ENCODE assay signal across 19 cellular contexts in genomic region chr15:29903785-29904464, GRCh38.
DNase-seq lines count a peak whose midpoint lies in the region; ATAC-seq and TF ChIP-seq lines count a peak whose summit lies in the region.
"Had no signal": no experiment of that assay in that cellular context is flagged by ENCODE, and none has a peak within 500 bp of the region (broad histone marks: within the 10 kb centered on the region; RNA-seq: fewer than 3 reads in every experiment).

No MANE protein-coding gene starts in this region.

- H3K27ac Mint-ChIP-seq in WTC11, result peak overlapping the region; percentile 94
- peak overlapping the region; percentile 62 for H3K27ac Mint-ChIP-seq in glutamatergic neuron (ENCODE audit: unreplicated experiment)
- no peak overlapping the region for H3K27ac Mint-ChIP-seq in neural progenitor cell
- H3K27ac Mint-ChIP-seq in activated T-cell treated with anti-CD3 and anti-CD28 coated beads, Interleukin-2, amount 50 U/mL, for 72 hours, result no peak overlapping the region
- H3K27ac Mint-ChIP-seq: CD8-positive, alpha-beta memory T cell had no signal

- H3K36me3 Mint-ChIP-seq in WTC11 (peaks cover 6% of the 10 kb centered on the region; the same call in 1 of the 2 replicates), glutamatergic neuron (ENCODE audit: unreplicated experiment) (peaks cover 11% of the 10 kb centered on the region), neural progenitor cell (no peaks in the 10 kb centered on the region)
- no peaks in the 10 kb centered on the region for H3K36me3 Mint-ChIP-seq in activated T-cell treated with anti-CD3 and anti-CD28 coated beads, Interleukin-2, amount 50 U/mL, for 72 hours (ENCODE audit: insufficient read depth in 2 of 2)
- H3K36me3 Mint-ChIP-seq: CD8-positive, alpha-beta memory T cell had no signal

- H3K79me2 ChIP-seq in neural progenitor cell (ENCODE audit: low read depth), result no peaks in the 10 kb centered on the region

- H3K9me3 Mint-ChIP-seq in WTC11 (peaks cover 9% of the 10 kb centered on the region), glutamatergic neuron (ENCODE audit: unreplicated experiment) (peaks cover 8% of the 10 kb centered on the region), neural progenitor cell (no peaks in the 10 kb centered on the region)
- H3K9me3 Mint-ChIP-seq in activated T-cell treated with anti-CD3 and anti-CD28 coated beads, Interleukin-2, amount 50 U/mL, for 72 hours, result no peaks in the 10 kb centered on the region

- DNase-seq in cardiac muscle cell (ENCODE audit: low read depth in 1 of 2, low spot score in 1 of 2), result peak in 1 of 2 donors; percentile 56
- DNase-seq in Right ventricle myocardium inferior (ENCODE audit: missing footprints), result no peak
- no peak for DNase-seq in WTC11 (ENCODE audit: low spot score)
- no peak for DNase-seq in glutamatergic neuron
- no peak for DNase-seq in neural progenitor cell (ENCODE audit: low spot score)
- DNase-seq in activated T-cell treated with anti-CD3 and anti-CD28 coated beads, Interleukin-2, amount 50 U/mL, for 72 hours, result no peak
- DNase-seq in NCI-H2171 treated with DMSO at 0.1 percent for 48 hours (lab: John Stamatoyannopoulos, UW), result no peak
- no peak for DNase-seq in islet precursor cell
- DNase-seq: CD8-positive, alpha-beta memory T cell; GF-D8; KG1; NCI-H1092; NCI-H1436; NCI-H187 treated with DMSO at 0.1 percent for 48 hours; NCI-H2107; NK-92 treated with Interleukin-12 subunit alpha and Interleukin-12 subunit beta, amount 100 ng/mL, for 24 hours; SJCRH30 had no signal

- TF ChIP-seq CTCF in cardiac muscle cell (IDR thresholded peaks at IDR 0.05; ENCODE audit: low read depth, low read length) (no peak), WTC11 (IDR thresholded peaks at IDR 0.05) (no peak), glutamatergic neuron (IDR thresholded peaks at IDR 0.05; ENCODE audit: partially characterized antibody, unreplicated experiment) (no peak), neural progenitor cell (IDR thresholded peaks at IDR 0.05) (no peak)

- H3K27me3 ChIP-seq in cardiac muscle cell (no peaks in the 10 kb centered on the region), neural progenitor cell (no peaks in the 10 kb centered on the region)
- H3K27me3 ChIP-seq: SJCRH30 had no signal

- intact Hi-C loops in Right ventricle myocardium inferior (cut with DNase I), result loop anchor here (2.0 kb wide), 1 partner anchor 15 kb away; no protein-coding TSS in a partner anchor

- H3K4me3 Mint-ChIP-seq in WTC11 (peak overlapping the region; percentile 5; the same call in 1 of the 2 replicates), glutamatergic neuron (ENCODE audit: unreplicated experiment) (no peak overlapping the region), neural progenitor cell (no peak overlapping the region)
- H3K4me3 Mint-ChIP-seq in activated T-cell treated with anti-CD3 and anti-CD28 coated beads, Interleukin-2, amount 50 U/mL, for 72 hours, result no peak overlapping the region
- H3K4me3 Mint-ChIP-seq: CD8-positive, alpha-beta memory T cell had no signal

- H4K20me1 ChIP-seq in neural progenitor cell (ENCODE audit: low read depth), result no peaks in the 10 kb centered on the region

- POLR2A ChIA-PET in WTC11 (lab: Charles Lee), result interaction anchor here (2.2 kb wide), 1 partner anchor 83 kb away, joined by 5 read pairs; no protein-coding TSS in a partner anchor

- H3K4me1 ChIP-seq in cardiac muscle cell (ENCODE audit: low read depth) (peaks cover 28% of the 10 kb centered on the region), neural progenitor cell (peaks cover 9% of the 10 kb centered on the region)
- H3K4me1 ChIP-seq: SJCRH30 had no signal

- peaks cover 9% of the 10 kb centered on the region for H3F3A ChIP-seq in neural progenitor cell (ENCODE audit: low read depth)

- H3K4me2 ChIP-seq in neural progenitor cell, result peak overlapping the region; percentile 23

- CTCF ChIA-PET in WTC11 (lab: Charles Lee), result interaction anchor here (0.7 to 1.8 kb wide), 3 partner anchors 17 to 22 kb away, joined by 3 to 8 read pairs (median 4); no protein-coding TSS in a partner anchor

- no peak overlapping the region for H3K9ac ChIP-seq in neural progenitor cell

- H3K27me3 Mint-ChIP-seq in WTC11 (ENCODE audit: low read depth) (no peaks in the 10 kb centered on the region), glutamatergic neuron (ENCODE audit: unreplicated experiment) (no peaks in the 10 kb centered on the region), neural progenitor cell (ENCODE audit: insufficient read depth, low read depth) (no peaks in the 10 kb centered on the region)
- peaks cover 26% of the 10 kb centered on the region for H3K27me3 Mint-ChIP-seq in activated T-cell treated with anti-CD3 and anti-CD28 coated beads, Interleukin-2, amount 50 U/mL, for 72 hours (ENCODE audit: low read depth)

- H3K27ac ChIP-seq in cardiac muscle cell (peak overlapping the region; percentile 67), neural progenitor cell (no peak overlapping the region)
- H3K27ac ChIP-seq: C4-2B, RWPE1, SJCRH30 had no signal

- peak overlapping the region; percentile 60 for H2AFZ ChIP-seq in neural progenitor cell (replicated peaks)

- no peak for ATAC-seq in Right ventricle myocardium inferior
- ATAC-seq in WTC11, result peak; percentile 97
- ATAC-seq in activated T-cell treated with anti-CD3 and anti-CD28 coated beads, Interleukin-2, amount 50 U/mL, for 72 hours (replicated peaks in 1 of 2), result no peak

- H3K4me3 ChIP-seq in cardiac muscle cell, result no peak overlapping the region
- H3K4me3 ChIP-seq in neural progenitor cell, result no peak overlapping the region
- H3K4me3 ChIP-seq: SJCRH30 had no signal

- H3K9me3 ChIP-seq in cardiac muscle cell (ENCODE audit: low read depth), result no peaks in the 10 kb centered on the region
- H3K9me3 ChIP-seq in neural progenitor cell (ENCODE audit: low read depth), result no peaks in the 10 kb centered on the region
- H3K9me3 ChIP-seq: SJCRH30 had no signal

- H3K36me3 ChIP-seq in cardiac muscle cell (no peaks in the 10 kb centered on the region), neural progenitor cell (no peaks in the 10 kb centered on the region)
- H3K36me3 ChIP-seq: SJCRH30 had no signal

- H3K4me1 Mint-ChIP-seq in WTC11, result peaks cover 39% of the 10 kb centered on the region
- peaks cover 6% of the 10 kb centered on the region for H3K4me1 Mint-ChIP-seq in glutamatergic neuron (ENCODE audit: low read depth, unreplicated experiment)
- peaks cover 19% of the 10 kb centered on the region for H3K4me1 Mint-ChIP-seq in neural progenitor cell
- no peaks in the 10 kb centered on the region for H3K4me1 Mint-ChIP-seq in activated T-cell treated with anti-CD3 and anti-CD28 coated beads, Interleukin-2, amount 50 U/mL, for 72 hours (ENCODE audit: low read depth)
- H3K4me1 Mint-ChIP-seq: CD8-positive, alpha-beta memory T cell had no signal

TF ChIP-seq in WTC11, 78 proteins besides CTCF, POLR2A, EP300 and RAD21:
- no peak for TF ChIP-seq ZNF281 (CRISPR knock-in tag; IDR thresholded peaks at IDR 0.05)
- no peak for TF ChIP-seq SOX15 (CRISPR knock-in tag; IDR thresholded peaks at IDR 0.05)
- TF ChIP-seq GABPB1 (CRISPR knock-in tag; IDR thresholded peaks at IDR 0.05), result no peak
- TF ChIP-seq E2F5 (CRISPR knock-in tag; IDR thresholded peaks at IDR 0.05), result no peak
- no peak for TF ChIP-seq ZNF138 (CRISPR knock-in tag; conservative IDR thresholded peaks at IDR 0.05)

Comparison
In these comparisons a context has a peak if more than half of its experiments do, and no peak if none do; other contexts are left out.
1. H3K27ac Mint-ChIP-seq: peak in WTC11 (single experiment) and glutamatergic neuron (single experiment); none in neural progenitor cell (single experiment) and activated T-cell treated with anti-CD3 and anti-CD28 coated beads, Interleukin-2, amount 50 U/mL, for 72 hours (single experiment).